In the genomic region with DNA sequence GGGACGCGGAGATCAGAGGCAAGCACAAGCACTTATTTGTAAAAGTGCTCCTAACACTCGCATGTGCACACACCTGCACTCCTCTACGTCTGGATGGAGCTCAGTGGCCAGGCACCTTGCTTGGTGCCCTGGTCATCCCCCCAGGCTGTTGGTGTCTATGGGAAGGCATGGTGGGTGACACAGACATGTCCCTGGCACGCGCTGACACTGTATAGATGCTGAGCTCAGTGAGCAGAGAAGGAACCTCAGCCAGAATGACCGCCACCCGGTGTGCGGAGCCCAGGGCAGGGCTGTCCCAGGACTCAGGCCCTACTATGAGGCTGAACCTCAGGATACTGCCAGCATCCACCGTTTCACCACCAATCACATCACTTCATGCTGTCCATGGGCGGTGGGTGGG, we compare ENCODE assay signal across 15 cellular contexts.
DNase-seq lines count a peak whose midpoint lies in the region; ATAC-seq and TF ChIP-seq lines count a peak whose summit lies in the region.
"Had no signal": no experiment of that assay in that cellular context is flagged by ENCODE, and none has a peak within 500 bp of the region (broad histone marks: within the 10 kb centered on the region; RNA-seq: fewer than 3 reads in every experiment).

No MANE protein-coding gene starts in this region.

- H3K36me3 Mint-ChIP-seq in GM23338 (ENCODE audit: low read depth) (peaks cover 28% of the 10 kb centered on the region), endodermal cell (ENCODE audit: low read depth) (peaks cover 49% of the 10 kb centered on the region)
- H3K36me3 Mint-ChIP-seq: CD8-positive, alpha-beta T cell had no signal

- H3K27me3 Mint-ChIP-seq in GM23338 (ENCODE audit: insufficient read depth, low read depth, poor library complexity) (no peaks in the 10 kb centered on the region), endodermal cell (ENCODE audit: insufficient read depth) (no peaks in the 10 kb centered on the region)
- H3K27me3 Mint-ChIP-seq: B cell had no signal

- H3K79me2 ChIP-seq in GM23338 (replicated peaks; ENCODE audit: insufficient read depth), result no peaks in the 10 kb centered on the region

- H3K9me3 Mint-ChIP-seq in GM23338 (no peaks in the 10 kb centered on the region), endodermal cell (peaks cover 3% of the 10 kb centered on the region)
- H3K9me3 Mint-ChIP-seq: CD8-positive, alpha-beta T cell had no signal

- intact Hi-C loops in Panc1 (cut with micrococcal nuclease; ENCODE audit: unreplicated experiment), result no loop called here
- intact Hi-C loops in sciatic nerve (cut with DNase I), result no loop called here

- DNase-seq in GM23338 (ENCODE audit: low spot score) (no peak), Panc1 (ENCODE audit: low read depth, low spot score) (no peak), endodermal cell (no peak), sciatic nerve (ENCODE audit: low spot score) (no peak), NCI-H1048 (lab: John Stamatoyannopoulos, UW) (no peak), NCI-H2196 (lab: John Stamatoyannopoulos, UW; ENCODE audit: unreplicated experiment) (no peak), T-helper 9 cell (no peak)
- DNase-seq: CD8-positive, alpha-beta T cell; COR-L47; DND-41; GDM1 had no signal

- H3F3A ChIP-seq in GM23338 (replicated peaks; ENCODE audit: low read depth), result no peaks in the 10 kb centered on the region

- no peaks in the 10 kb centered on the region; the same call in 2 of the 3 replicates for H3K4me1 Mint-ChIP-seq in GM23338
- H3K4me1 Mint-ChIP-seq in endodermal cell, result no peaks in the 10 kb centered on the region
- H3K4me1 Mint-ChIP-seq: CD14-positive monocyte had no signal

- WGBS in endodermal cell (ENCODE audit: insufficient coverage in 1 of 2, insufficient read length in 1 of 2), 2 experiments, result 91 to 95% methylated on average over 4 to 11 of the region's 11 CpGs

- H2AFZ ChIP-seq in GM23338, result no peak overlapping the region

- no peaks in the 10 kb centered on the region for H3K9me2 ChIP-seq in GM23338 (ENCODE audit: insufficient read depth)

- no peaks in the 10 kb centered on the region for H3K9me3 ChIP-seq in Panc1 (ENCODE audit: control insufficient read depth, insufficient read depth, low read depth, low read length)
- no peaks in the 10 kb centered on the region for H3K9me3 ChIP-seq in endodermal cell (ENCODE audit: control insufficient read depth, low read length)
- H3K9me3 ChIP-seq: HAP-1 had no signal

- no peak overlapping the region for H3K27ac ChIP-seq in GM23338 (ENCODE audit: low read depth)
- no peak overlapping the region for H3K27ac ChIP-seq in Panc1 (ENCODE audit: low read length)
- no peak overlapping the region for H3K27ac ChIP-seq in endodermal cell (ENCODE audit: low read depth, low read length)

- ATAC-seq in GM23338 (no peak), Panc1 (0 out of 2 replicates have a peak, but pooled peaks have one; percentile 15), sciatic nerve (peak; percentile 31), GM18868 (IDR thresholded peaks at IDR 0.05; ENCODE audit: unreplicated experiment) (no peak)
- ATAC-seq: CD8-positive, alpha-beta T cell had no signal

- H3K36me3 ChIP-seq in GM23338 (ENCODE audit: insufficient read depth), result no peaks in the 10 kb centered on the region; the same call in 1 of the 2 replicates
- peaks cover 3% of the 10 kb centered on the region for H3K36me3 ChIP-seq in Panc1 (ENCODE audit: control insufficient read depth, insufficient read depth, low read length)
- peaks cover 50% of the 10 kb centered on the region for H3K36me3 ChIP-seq in endodermal cell (ENCODE audit: control insufficient read depth, insufficient read depth, low read length)

- TF ChIP-seq CTCF in GM23338 (conservative IDR thresholded peaks at IDR 0.05; ENCODE audit: low read depth in 2 of 2), result no peak
- no peak for TF ChIP-seq CTCF in Panc1 (IDR thresholded peaks at IDR 0.05)
- no peak for TF ChIP-seq CTCF in endodermal cell (conservative IDR thresholded peaks at IDR 0.05)

- peak overlapping the region; percentile 87 for H3K27ac Mint-ChIP-seq in GM23338
- peak overlapping the region; percentile 59 for H3K27ac Mint-ChIP-seq in endodermal cell
- H3K27ac Mint-ChIP-seq: B cell; CD8-positive, alpha-beta T cell had no signal

- in situ Hi-C loops in Panc1 (cut with HindIII; ENCODE audit: low pct_unique_long_range_greater_than_20kb, low sequenced_read_pairs), result no loop called here

- POLR2A ChIA-PET in Panc1 (lab: Charles Lee), result no interaction called here

- CTCF ChIA-PET in Panc1 (lab: Charles Lee), result no interaction called here

- no peaks in the 10 kb centered on the region for H4K20me1 ChIP-seq in GM23338 (replicated peaks; ENCODE audit: insufficient read depth)

- H3K9ac ChIP-seq in endodermal cell (ENCODE audit: extremely low read depth, low read length, poor library complexity, severe bottlenecking), result no peak overlapping the region

- BruUV-seq in Panc1 (replicated peaks; lab: Mats Ljungman, UMichigan), result no TSS peak

- H3K4me1 ChIP-seq in GM23338 (ENCODE audit: insufficient read depth) (no peaks in the 10 kb centered on the region), Panc1 (ENCODE audit: control insufficient read depth, insufficient read depth, low read length) (no peaks in the 10 kb centered on the region), endodermal cell (ENCODE audit: control insufficient read depth, insufficient read depth, low read length) (no peaks in the 10 kb centered on the region)
- H3K4me1 ChIP-seq: HAP-1 had no signal

- H3K4me2 ChIP-seq in GM23338, result no peak overlapping the region

- H3K4me3 ChIP-seq in GM23338 (no peak overlapping the region), Panc1 (ENCODE audit: low read depth in 2 of 2, low read length in 2 of 2) (no peak overlapping the region), endodermal cell (ENCODE audit: low read length) (no peak overlapping the region)
- H3K4me3 ChIP-seq: HAP-1 had no signal

- H3K27me3 ChIP-seq in GM23338 (ENCODE audit: insufficient read depth) (no peaks in the 10 kb centered on the region), Panc1 (ENCODE audit: control insufficient read depth, insufficient read depth, low read length) (no peaks in the 10 kb centered on the region), endodermal cell (ENCODE audit: control insufficient read depth, insufficient read depth, low read length, poor library complexity, severe bottlenecking) (no peaks in the 10 kb centered on the region)

- H3K4me3 Mint-ChIP-seq in GM23338, result no peak overlapping the region
- H3K4me3 Mint-ChIP-seq in endodermal cell, result no peak overlapping the region
- H3K4me3 Mint-ChIP-seq: B cell; CD14-positive monocyte; CD8-positive, alpha-beta T cell had no signal

TF ChIP-seq in GM23338, 12 proteins besides CTCF, POLR2A, EP300 and RAD21 (continues in another document):
- TF ChIP-seq EZH2phosphoT487 (IDR thresholded peaks at IDR 0.05; ENCODE audit: unreplicated experiment) (no peak), ZNF331 (CRISPR knock-in tag; IDR thresholded peaks at IDR 0.05; ENCODE audit: low read depth) (no peak), CREB1 (CRISPR knock-in tag; IDR thresholded peaks at IDR 0.05; ENCODE audit: low read depth) (no peak), POLR2AphosphoS5 (IDR thresholded peaks at IDR 0.05; ENCODE audit: low read depth) (no peak), ZNF114 (CRISPR knock-in tag; IDR thresholded peaks at IDR 0.05) (no peak)
- TF ChIP-seq, protein P1, sequence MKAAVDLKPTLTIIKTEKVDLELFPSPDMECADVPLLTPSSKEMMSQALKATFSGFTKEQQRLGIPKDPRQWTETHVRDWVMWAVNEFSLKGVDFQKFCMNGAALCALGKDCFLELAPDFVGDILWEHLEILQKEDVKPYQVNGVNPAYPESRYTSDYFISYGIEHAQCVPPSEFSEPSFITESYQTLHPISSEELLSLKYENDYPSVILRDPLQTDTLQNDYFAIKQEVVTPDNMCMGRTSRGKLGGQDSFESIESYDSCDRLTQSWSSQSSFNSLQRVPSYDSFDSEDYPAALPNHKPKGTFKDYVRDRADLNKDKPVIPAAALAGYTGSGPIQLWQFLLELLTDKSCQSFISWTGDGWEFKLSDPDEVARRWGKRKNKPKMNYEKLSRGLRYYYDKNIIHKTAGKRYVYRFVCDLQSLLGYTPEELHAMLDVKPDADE (IDR thresholded peaks at IDR 0.05), result no peak
- TF ChIP-seq, protein P2, sequence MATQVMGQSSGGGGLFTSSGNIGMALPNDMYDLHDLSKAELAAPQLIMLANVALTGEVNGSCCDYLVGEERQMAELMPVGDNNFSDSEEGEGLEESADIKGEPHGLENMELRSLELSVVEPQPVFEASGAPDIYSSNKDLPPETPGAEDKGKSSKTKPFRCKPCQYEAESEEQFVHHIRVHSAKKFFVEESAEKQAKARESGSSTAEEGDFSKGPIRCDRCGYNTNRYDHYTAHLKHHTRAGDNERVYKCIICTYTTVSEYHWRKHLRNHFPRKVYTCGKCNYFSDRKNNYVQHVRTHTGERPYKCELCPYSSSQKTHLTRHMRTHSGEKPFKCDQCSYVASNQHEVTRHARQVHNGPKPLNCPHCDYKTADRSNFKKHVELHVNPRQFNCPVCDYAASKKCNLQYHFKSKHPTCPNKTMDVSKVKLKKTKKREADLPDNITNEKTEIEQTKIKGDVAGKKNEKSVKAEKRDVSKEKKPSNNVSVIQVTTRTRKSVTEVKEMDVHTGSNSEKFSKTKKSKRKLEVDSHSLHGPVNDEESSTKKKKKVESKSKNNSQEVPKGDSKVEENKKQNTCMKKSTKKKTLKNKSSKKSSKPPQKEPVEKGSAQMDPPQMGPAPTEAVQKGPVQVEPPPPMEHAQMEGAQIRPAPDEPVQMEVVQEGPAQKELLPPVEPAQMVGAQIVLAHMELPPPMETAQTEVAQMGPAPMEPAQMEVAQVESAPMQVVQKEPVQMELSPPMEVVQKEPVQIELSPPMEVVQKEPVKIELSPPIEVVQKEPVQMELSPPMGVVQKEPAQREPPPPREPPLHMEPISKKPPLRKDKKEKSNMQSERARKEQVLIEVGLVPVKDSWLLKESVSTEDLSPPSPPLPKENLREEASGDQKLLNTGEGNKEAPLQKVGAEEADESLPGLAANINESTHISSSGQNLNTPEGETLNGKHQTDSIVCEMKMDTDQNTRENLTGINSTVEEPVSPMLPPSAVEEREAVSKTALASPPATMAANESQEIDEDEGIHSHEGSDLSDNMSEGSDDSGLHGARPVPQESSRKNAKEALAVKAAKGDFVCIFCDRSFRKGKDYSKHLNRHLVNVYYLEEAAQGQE (IDR thresholded peaks at IDR 0.05; ENCODE audit: unreplicated experiment), result no peak

Comparison
In these comparisons a context has a peak if more than half of its experiments do, and no peak if none do; other contexts are left out.
1. ATAC-seq: peak in Panc1 (single experiment) and sciatic nerve (single experiment); none in GM23338 (single experiment) and GM18868 (single experiment).